16 cellular contexts compared by ENCODE assay signal in the genomic region with DNA sequence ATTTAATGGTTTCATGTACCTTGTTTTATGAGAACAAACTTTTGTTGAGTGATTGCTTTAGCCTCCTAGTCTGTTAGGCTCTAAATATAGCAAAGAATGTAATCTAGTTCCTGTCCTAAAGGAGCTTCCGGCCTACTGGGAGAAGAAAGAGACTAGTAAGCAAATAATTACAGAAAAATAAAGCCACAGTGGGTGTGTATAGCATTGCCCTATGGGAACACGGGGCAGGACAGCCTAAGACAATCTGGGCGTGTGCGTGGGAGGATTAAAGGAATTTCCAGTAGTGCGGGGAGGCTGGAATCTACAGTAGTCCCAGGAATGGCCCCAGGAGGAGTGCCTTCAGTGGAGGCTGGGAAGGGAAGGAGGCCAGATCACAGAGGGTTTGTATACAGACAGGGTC.
A peak's percentile ranks its signal among the peaks of the same experiment; 100 is the strongest.
DNase-seq lines count a peak whose midpoint lies in the region; ATAC-seq and TF ChIP-seq lines count a peak whose summit lies in the region.
"Had no signal": no experiment of that assay in that cellular context is flagged by ENCODE, and none has a peak within 500 bp of the region (broad histone marks: within the 10 kb centered on the region; RNA-seq: fewer than 3 reads in every experiment).

No MANE protein-coding gene starts in this region.

- H3K27me3 ChIP-seq in gastrocnemius medialis (no peaks in the 10 kb centered on the region), PC-9 (ENCODE audit: insufficient read depth, low read depth) (no peaks in the 10 kb centered on the region)
- H3K27me3 ChIP-seq: MG63 had no signal

- in situ Hi-C loops in gastrocnemius medialis (cut with MboI; ENCODE audit: low sequenced_read_pairs in 4 of 4) = no loop called here

- no peaks in the 10 kb centered on the region for H3K9me2 ChIP-seq in PC-9 (ENCODE audit: insufficient read depth)
- H3K9me2 ChIP-seq: SK-N-SH had no signal

- no peaks in the 10 kb centered on the region for H3F3A ChIP-seq in PC-9 (ENCODE audit: insufficient read depth, low read depth)

- intact Hi-C loops in gastrocnemius medialis (cut with DNase I; ENCODE audit: low total_unique reads) (no loop called here), PC-9 (cut with micrococcal nuclease; ENCODE audit: unreplicated experiment) (no loop called here)

- TF ChIP-seq CTCF in HEK293 (tag by site-specific recombination; IDR thresholded peaks at IDR 0.05) (no peak), gastrocnemius medialis (IDR thresholded peaks at IDR 0.05 in 4 of 5, conservative IDR thresholded peaks at IDR 0.05 in 1 of 5) (no peak), PC-9 (conservative IDR thresholded peaks at IDR 0.05) (no peak)

- POLR2A ChIA-PET in HEK293 (lab: Yijun Ruan, JAX) (no interaction called here), PC-9 (lab: Charles Lee; ENCODE audit: unreplicated experiment) (no interaction called here)

- no peak overlapping the region for H3K4me2 ChIP-seq in PC-9
- H3K4me2 ChIP-seq: SK-N-SH had no signal

- no peaks in the 10 kb centered on the region for H3K4me1 ChIP-seq in HEK293 (ENCODE audit: control insufficient read depth, insufficient read depth, low read length)
- H3K4me1 ChIP-seq in gastrocnemius medialis = peaks cover 0 to 5% of the 10 kb centered on the region in 2 donors
- H3K4me1 ChIP-seq in PC-9 (replicated peaks; ENCODE audit: insufficient read depth) = no peaks in the 10 kb centered on the region

- CTCF ChIA-PET in HEK293 (lab: Yijun Ruan, JAX) = interaction anchor here (1.4 kb wide), 1 partner anchor 183 kb away, joined by 5 read pairs; no protein-coding TSS in a partner anchor
- CTCF ChIA-PET in PC-9 (lab: Charles Lee) = interaction anchor here (0.6 kb wide), 1 partner anchor 244 kb away, joined by 4 read pairs; no protein-coding TSS in a partner anchor

- BruUV-seq in PC-9 (replicated peaks; lab: Mats Ljungman, UMichigan) = no TSS peak

- ATAC-seq in gastrocnemius medialis = peak; percentile 44 to 56
- no peak for ATAC-seq in GM18868 (IDR thresholded peaks at IDR 0.05; ENCODE audit: unreplicated experiment)

- H3K4me3 ChIP-seq in HEK293 (ENCODE audit: low read depth, low read length) (no peak overlapping the region), gastrocnemius medialis (no peak overlapping the region), PC-9 (no peak overlapping the region)
- H3K4me3 ChIP-seq: coronary artery, MG63 had no signal

- H3K27ac ChIP-seq in HEK293 (ENCODE audit: extremely low read depth, low read depth, low read length) (no peak overlapping the region), gastrocnemius medialis (peak overlapping the region in 3 of 4 donors; percentile 29 to 51 (median 45)), PC-9 (no peak overlapping the region)
- H3K27ac ChIP-seq: coronary artery had no signal

- H3K79me2 ChIP-seq in PC-9 (ENCODE audit: low read depth) = no peaks in the 10 kb centered on the region

- DNase-seq in amniotic epithelial cell (ENCODE audit: low read depth) (peak; percentile 81), hepatic stellate cell (ENCODE audit: low spot score) (peak; percentile 79), gastrocnemius medialis (no peak), NCI-H1048 (lab: John Stamatoyannopoulos, UW) (no peak), PC-9 (no peak)
- no peak for DNase-seq in activated CD8-positive, alpha-beta memory T cell treated with anti-CD3 and anti-CD28 coated beads, Interleukin-2, amount 50 U/mL, for 4 hours
- DNase-seq: activated CD4-positive, alpha-beta T cell treated with anti-CD3 and anti-CD28 coated beads for 1 hour; activated gamma-delta T cell; CD4-positive, CD25-positive, alpha-beta regulatory T cell; glutamatergic neuron; MG63; NCI-H510A treated with DMSO at 0.1 percent for 48 hours; SK-N-SH had no signal

- H2AFZ ChIP-seq in PC-9 = no peak overlapping the region

- no peaks in the 10 kb centered on the region for H4K20me1 ChIP-seq in PC-9 (ENCODE audit: insufficient read depth)

- H3K9me3 ChIP-seq in HEK293 (ENCODE audit: control insufficient read depth, insufficient read depth, low read depth, low read length) = no peaks in the 10 kb centered on the region
- H3K9me3 ChIP-seq in gastrocnemius medialis = no peaks in the 10 kb centered on the region
- H3K9me3 ChIP-seq in PC-9 (ENCODE audit: insufficient read depth, low read depth) = no peaks in the 10 kb centered on the region
- H3K9me3 ChIP-seq: MG63, SK-N-SH had no signal

- no peaks in the 10 kb centered on the region for H3K36me3 ChIP-seq in HEK293 (ENCODE audit: control insufficient read depth in 2 of 2, insufficient read depth in 1 of 2, low read length in 2 of 2)
- H3K36me3 ChIP-seq in gastrocnemius medialis = no peaks in the 10 kb centered on the region
- no peaks in the 10 kb centered on the region for H3K36me3 ChIP-seq in PC-9 (ENCODE audit: low read depth)
- H3K36me3 ChIP-seq: MG63 had no signal

- no peak for TF ChIP-seq POLR2A in gastrocnemius medialis (IDR thresholded peaks at IDR 0.05)

TF ChIP-seq in HEK293, 187 proteins besides CTCF, POLR2A, EP300 and RAD21:
- TF ChIP-seq ZNF221 (tag by site-specific recombination; IDR thresholded peaks at IDR 0.05; ENCODE audit: borderline replicate concordance) (no peak), EGR2 (tag by site-specific recombination; IDR thresholded peaks at IDR 0.05; ENCODE audit: low read depth) (peak; percentile 62), ZFHX2 (tag by site-specific recombination; conservative IDR thresholded peaks at IDR 0.05) (peak; percentile 69)

Comparison
In these comparisons a context has a peak if more than half of its experiments do, and no peak if none do; other contexts are left out.
1. H3K27ac ChIP-seq: peak in gastrocnemius medialis (3 of 4); none in HEK293 (single experiment) and PC-9 (single experiment).
2. DNase-seq: peak in amniotic epithelial cell (single experiment) and hepatic stellate cell (single experiment); none in gastrocnemius medialis (0 of 2), NCI-H1048 (single experiment), activated CD8-positive, alpha-beta memory T cell treated with anti-CD3 and anti-CD28 coated beads, Interleukin-2, amount 50 U/mL, for 4 hours (single experiment) and PC-9 (0 of 2).